In genomic region chr17:38421224-38421841, GRCh38 we compare ENCODE assay signal across 14 cellular contexts. TPM values are rescaled to one million over a fixed set of nuclear protein-coding genes. Genes with fewer than 3 reads are reported as not detected.
DNase-seq lines count a peak whose midpoint lies in the region; ATAC-seq and TF ChIP-seq lines count a peak whose summit lies in the region.
"Had no signal": no experiment of that assay in that cellular context is flagged by ENCODE, and none has a peak within 500 bp of the region (broad histone marks: within the 10 kb centered on the region; RNA-seq: fewer than 3 reads in every experiment).

No MANE protein-coding gene starts in this region.

- no peak overlapping the region for H3K4me3 ChIP-seq in cardiac muscle cell
- H3K4me3 ChIP-seq in gastrocnemius medialis = no peak overlapping the region
- H3K4me3 ChIP-seq: Peyer's patch, testis had no signal

- no peaks in the 10 kb centered on the region for H3K9me3 Mint-ChIP-seq in activated T-cell treated with anti-CD3 and anti-CD28 coated beads, Interleukin-2, amount 50 U/mL, for 4 hours

- intact Hi-C loops in sciatic nerve (cut with DNase I) (no loop called here), gastrocnemius medialis (cut with DNase I; ENCODE audit: low total_unique reads) (loop anchor here (10.0 kb wide), 1 partner anchor 253 kb away; the partner anchor contains the start of gene EPOP)

- TF ChIP-seq CTCF in cardiac muscle cell (IDR thresholded peaks at IDR 0.05; ENCODE audit: low read depth, low read length) = no peak
- TF ChIP-seq CTCF in gastrocnemius medialis (IDR thresholded peaks at IDR 0.05 in 4 of 5, conservative IDR thresholded peaks at IDR 0.05 in 1 of 5) = no peak

- no peaks in the 10 kb centered on the region for H3K36me3 Mint-ChIP-seq in activated T-cell treated with anti-CD3 and anti-CD28 coated beads, Interleukin-2, amount 50 U/mL, for 4 hours (ENCODE audit: insufficient read depth)

- ATAC-seq in sciatic nerve (peak; percentile 7), gastrocnemius medialis (no peak), HG03139 (IDR thresholded peaks at IDR 0.05; ENCODE audit: unreplicated experiment) (no peak)
- no peak for ATAC-seq in activated T-cell treated with anti-CD3 and anti-CD28 coated beads, Interleukin-2, amount 50 U/mL, for 4 hours
- ATAC-seq: activated CD4-positive, CD25-positive, alpha-beta regulatory T cell treated with anti-CD3 and anti-CD28 coated beads, Interleukin-2, amount 50 U/mL, for 24 hours had no signal

- no peak for TF ChIP-seq POLR2A in gastrocnemius medialis (IDR thresholded peaks at IDR 0.05)

- H3K36me3 ChIP-seq in cardiac muscle cell (no peaks in the 10 kb centered on the region), gastrocnemius medialis (no peaks in the 10 kb centered on the region)
- H3K36me3 ChIP-seq: Peyer's patch had no signal

- DNase-seq in EH (ENCODE audit: low read depth) (peak; percentile 93), cardiac muscle cell (ENCODE audit: low read depth in 1 of 2, low spot score in 1 of 2) (peak; percentile 64 to 76), sciatic nerve (ENCODE audit: low spot score) (no peak), gastrocnemius medialis (no peak), superior temporal gyrus (ENCODE audit: extremely low spot score) (no peak)
- DNase-seq in activated T-cell treated with anti-CD3 and anti-CD28 coated beads, Interleukin-2, amount 50 U/mL, for 4 hours = no peak
- DNase-seq: activated naive CD4-positive, alpha-beta T cell; NCI-H1417 treated with DMSO at 0.1 percent for 48 hours; Peyer's patch; testis had no signal

- H3K27me3 ChIP-seq in cardiac muscle cell = peaks cover 28% of the 10 kb centered on the region
- peaks cover 9 to 13% (median 10%) of the 10 kb centered on the region in 3 donors for H3K27me3 ChIP-seq in gastrocnemius medialis
- H3K27me3 ChIP-seq: testis had no signal

- in situ Hi-C loops in gastrocnemius medialis (cut with MboI; ENCODE audit: low sequenced_read_pairs in 4 of 4) = no loop called here

- no peak overlapping the region for H3K4me3 Mint-ChIP-seq in activated T-cell treated with anti-CD3 and anti-CD28 coated beads, Interleukin-2, amount 50 U/mL, for 4 hours

- H3K9me3 ChIP-seq in cardiac muscle cell (ENCODE audit: low read depth) = no peaks in the 10 kb centered on the region
- no peaks in the 10 kb centered on the region for H3K9me3 ChIP-seq in gastrocnemius medialis
- H3K9me3 ChIP-seq: Peyer's patch, testis had no signal

- H3K4me1 ChIP-seq in cardiac muscle cell (ENCODE audit: low read depth) (peaks cover 12% of the 10 kb centered on the region), gastrocnemius medialis (peaks cover 16 to 24% of the 10 kb centered on the region in 2 donors)

- H3K27ac ChIP-seq in angular gyrus (ENCODE audit: low read depth, low read length) (peak overlapping the region; percentile 31), cardiac muscle cell (peak overlapping the region; percentile 44), gastrocnemius medialis (no peak overlapping the region)
- H3K27ac ChIP-seq: epithelial cell of prostate, testis had no signal

- H3K4me1 Mint-ChIP-seq in activated T-cell treated with anti-CD3 and anti-CD28 coated beads, Interleukin-2, amount 50 U/mL, for 4 hours (ENCODE audit: low read depth) = peaks cover 3% of the 10 kb centered on the region

- H3K27me3 Mint-ChIP-seq in activated T-cell treated with anti-CD3 and anti-CD28 coated beads, Interleukin-2, amount 50 U/mL, for 4 hours (ENCODE audit: low read depth) = peaks cover 78% of the 10 kb centered on the region

RNA-seq across cellular contexts. Expression of gene ARHGAP23, which starts 6.9 kb away (rescaled TPM):
- total RNA-seq in cardiac muscle cell = 9.0 and 13.2 TPM in 2 replicates
- polyA plus RNA-seq in cardiac muscle cell = 6.8 and 7.6 TPM in 2 replicates
- 154 TPM for total RNA-seq in sciatic nerve
- 10 to 100 TPM in 3 of 4 donors, 1 to 10 TPM in 1; 8.0 to 22.7 (median 12.1) TPM for total RNA-seq in gastrocnemius medialis
- under 1 TPM; 0.29 to 0.57 (median 0.48) TPM for total RNA-seq in activated T-cell treated with anti-CD3 and anti-CD28 coated beads, Interleukin-2, amount 50 U/mL, for 4 hours

Comparison
In these comparisons a context has a peak if more than half of its experiments do, and no peak if none do; other contexts are left out.
1. DNase-seq: peak in EH (single experiment) and cardiac muscle cell (2 of 2); none in sciatic nerve (single experiment), gastrocnemius medialis (0 of 2), activated T-cell treated with anti-CD3 and anti-CD28 coated beads, Interleukin-2, amount 50 U/mL, for 4 hours (single experiment) and superior temporal gyrus (single experiment).
2. H3K27ac ChIP-seq: peak in angular gyrus (single experiment) and cardiac muscle cell (single experiment); none in gastrocnemius medialis (0 of 4).